ENCODE assay signal across 16 cellular contexts in the genomic region with DNA sequence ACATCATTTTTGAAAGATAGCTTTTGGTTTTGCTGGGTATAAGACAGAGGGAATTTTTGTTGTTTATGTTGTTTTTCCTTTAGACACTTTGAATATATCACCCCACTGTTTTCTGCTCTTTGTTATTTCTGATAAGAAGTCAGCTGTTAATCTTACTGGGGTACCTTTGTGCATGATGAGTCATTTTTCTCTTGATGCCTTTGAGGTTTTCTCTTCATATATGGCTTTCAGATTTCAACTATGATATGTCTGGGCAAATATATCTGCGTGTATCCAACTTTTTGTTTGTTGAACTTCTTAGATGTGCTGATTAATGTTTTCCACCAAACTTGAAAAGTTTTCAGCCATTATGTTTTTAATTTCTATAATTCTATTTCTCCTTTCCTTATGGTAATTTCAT.
DNase-seq lines count a peak whose midpoint lies in the region; ATAC-seq, FAIRE-seq and TF ChIP-seq lines count a peak whose summit lies in the region.
"Had no signal": no experiment of that assay in that cellular context is flagged by ENCODE, and none has a peak within 500 bp of the region (broad histone marks: within the 10 kb centered on the region; RNA-seq: fewer than 3 reads in every experiment).

No MANE protein-coding gene starts in this region.

- H3K9me3 Mint-ChIP-seq in astrocyte (ENCODE audit: unreplicated experiment) = peaks cover 11% of the 10 kb centered on the region
- H3K9me3 Mint-ChIP-seq in osteocyte (ENCODE audit: unreplicated experiment) = peaks cover 36% of the 10 kb centered on the region

- H3K27me3 Mint-ChIP-seq in astrocyte (ENCODE audit: low read depth, unreplicated experiment) = peaks cover 7% of the 10 kb centered on the region
- no peaks in the 10 kb centered on the region for H3K27me3 Mint-ChIP-seq in osteocyte (ENCODE audit: unreplicated experiment)

- H3K4me1 ChIP-seq in astrocyte (ENCODE audit: insufficient read depth, low read length) = peaks cover 28% of the 10 kb centered on the region
- H3K4me1 ChIP-seq: A549, BLaER1 had no signal

- no peak overlapping the region for H3K9ac ChIP-seq in astrocyte (ENCODE audit: low read length)
- H3K9ac ChIP-seq: BLaER1 had no signal

- H3K4me3 Mint-ChIP-seq in astrocyte (ENCODE audit: unreplicated experiment) = no peak overlapping the region
- H3K4me3 Mint-ChIP-seq in osteocyte (ENCODE audit: unreplicated experiment) = no peak overlapping the region
- H3K4me3 Mint-ChIP-seq: CD8-positive, alpha-beta memory T cell; GM23338 had no signal

- no peak overlapping the region for H3K4me2 ChIP-seq in astrocyte (ENCODE audit: low read length)
- H3K4me2 ChIP-seq: A549, BLaER1, GM23338 had no signal

- peaks cover 30% of the 10 kb centered on the region for H3K4me1 Mint-ChIP-seq in astrocyte (ENCODE audit: low read depth, unreplicated experiment)
- peaks cover 51% of the 10 kb centered on the region for H3K4me1 Mint-ChIP-seq in osteocyte (ENCODE audit: unreplicated experiment)
- H3K4me1 Mint-ChIP-seq: CD8-positive, alpha-beta memory T cell; GM23338 had no signal

- peak overlapping the region; percentile 80 for H3K27ac Mint-ChIP-seq in astrocyte (ENCODE audit: unreplicated experiment)
- H3K27ac Mint-ChIP-seq in osteocyte (ENCODE audit: unreplicated experiment) = peak overlapping the region; percentile 78
- H3K27ac Mint-ChIP-seq: CD8-positive, alpha-beta memory T cell; GM23338 had no signal

- H3K79me2 ChIP-seq in astrocyte (ENCODE audit: insufficient read depth, low read length) = no peaks in the 10 kb centered on the region

- H3K27me3 ChIP-seq in astrocyte (ENCODE audit: insufficient read depth, low read length) = no peaks in the 10 kb centered on the region
- H3K27me3 ChIP-seq: BLaER1 had no signal

- no peaks in the 10 kb centered on the region for H4K20me1 ChIP-seq in astrocyte (ENCODE audit: insufficient read depth, low read length)
- H4K20me1 ChIP-seq: BLaER1 had no signal

- DNase-seq in ELR (ENCODE audit: low read depth) (peak; percentile 30), M059J (ENCODE audit: low read depth) (peak; percentile 49), astrocyte (ENCODE audit: low read depth) (no peak), osteocyte (ENCODE audit: extremely low spot score, unreplicated experiment) (no peak), NK-92 (lab: John Stamatoyannopoulos, UW; ENCODE audit: unreplicated experiment) (no peak), NCI-H446 treated with DMSO at 0.1 percent for 48 hours (lab: John Stamatoyannopoulos, UW) (no peak)
- DNase-seq: AML-193; Caco-2; CD8-positive, alpha-beta memory T cell; DND-41; GF-D8; H7 had no signal

- H3K27ac ChIP-seq in astrocyte (ENCODE audit: low read depth, low read length) = no peak overlapping the region
- H3K27ac ChIP-seq: A549, BLaER1 had no signal

- no peak for TF ChIP-seq CTCF in astrocyte (IDR thresholded peaks at IDR 0.05; ENCODE audit: insufficient read depth, low read depth, low read length)
- TF ChIP-seq CTCF in osteocyte (IDR thresholded peaks at IDR 0.05) = no peak

- no peak overlapping the region for H2AFZ ChIP-seq in astrocyte (ENCODE audit: low read depth, low read length)
- H2AFZ ChIP-seq: GM23338 had no signal

- H3K9me3 ChIP-seq in astrocyte (ENCODE audit: insufficient read depth, low read depth, low read length) = no peaks in the 10 kb centered on the region
- H3K9me3 ChIP-seq: A549 had no signal

- H3K36me3 Mint-ChIP-seq in astrocyte (ENCODE audit: low read depth, unreplicated experiment) = peaks cover 1% of the 10 kb centered on the region
- H3K36me3 Mint-ChIP-seq in osteocyte (ENCODE audit: unreplicated experiment) = peaks cover 15% of the 10 kb centered on the region

- no peaks in the 10 kb centered on the region for H3K36me3 ChIP-seq in astrocyte (ENCODE audit: insufficient read depth, low read length)
- H3K36me3 ChIP-seq: BLaER1 had no signal

- FAIRE-seq in astrocyte (lab: Jason Lieb, UNC) = peak; percentile 32
- FAIRE-seq: A549 had no signal

- ATAC-seq in GM21381 (IDR thresholded peaks at IDR 0.05; ENCODE audit: unreplicated experiment) = no peak
- ATAC-seq: A549, GM23338 had no signal

- H3K4me3 ChIP-seq in astrocyte (ENCODE audit: insufficient read depth, low read depth, low read length) = no peak overlapping the region
- H3K4me3 ChIP-seq: A549, BLaER1, GM23338 had no signal

Comparison
In these comparisons a context has a peak if more than half of its experiments do, and no peak if none do; other contexts are left out.
1. DNase-seq: peak in ELR (single experiment) and M059J (single experiment); none in astrocyte (single experiment), osteocyte (single experiment), NK-92 (single experiment) and NCI-H446 treated with DMSO at 0.1 percent for 48 hours (single experiment).